19 cellular contexts compared by ENCODE assay signal in the genomic region with DNA sequence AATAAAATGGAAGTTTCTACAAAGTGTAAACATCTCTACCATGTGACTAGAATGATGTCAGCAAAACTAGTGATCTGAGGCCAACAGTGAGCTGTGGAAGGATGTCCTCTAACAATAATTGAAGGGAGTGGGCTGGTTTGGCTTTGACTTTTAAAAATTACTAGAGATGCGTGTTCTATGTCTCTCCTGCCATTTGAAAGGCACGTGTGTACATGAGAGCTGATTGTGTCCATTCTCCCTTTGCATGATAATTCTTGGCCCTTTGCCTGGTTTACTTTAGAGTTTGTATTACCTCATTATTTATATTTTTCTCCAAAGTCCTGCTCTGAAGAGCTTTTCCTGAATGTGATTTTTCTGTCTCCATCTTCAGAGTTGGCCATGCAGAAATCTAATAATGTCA.
A peak's percentile ranks its signal among the peaks of the same experiment; 100 is the strongest.
DNase-seq lines count a peak whose midpoint lies in the region; ATAC-seq and TF ChIP-seq lines count a peak whose summit lies in the region.
"Had no signal": no experiment of that assay in that cellular context is flagged by ENCODE, and none has a peak within 500 bp of the region (broad histone marks: within the 10 kb centered on the region; RNA-seq: fewer than 3 reads in every experiment).

No MANE protein-coding gene starts in this region.

- no peaks in the 10 kb centered on the region for H3K36me3 ChIP-seq in adipocyte (ENCODE audit: control insufficient read depth, insufficient read depth, low read length, severe bottlenecking)
- H3K36me3 ChIP-seq: gastrocnemius medialis, thyroid gland had no signal

- intact Hi-C loops in sciatic nerve (cut with DNase I), result no loop called here

- DNase-seq in NCI-H345 (lab: John Stamatoyannopoulos, UW) (peak; percentile 66), NCI-H345 treated with DMSO at 0.1 percent for 48 hours (lab: John Stamatoyannopoulos, UW; ENCODE audit: unreplicated experiment) (no peak), adipocyte (ENCODE audit: low read depth) (peak; percentile 8), fibroblast of mammary gland (ENCODE audit: low read depth) (peak; percentile 58), sciatic nerve (ENCODE audit: low spot score) (no peak), RKO (ENCODE audit: low spot score) (no peak)
- no peak for DNase-seq in activated CD4-positive, alpha-beta T cell treated with anti-CD3 and anti-CD28 coated beads for 1 hour
- no peak for DNase-seq in stimulated activated naive CD4-positive, alpha-beta T cell (lab: John Stamatoyannopoulos, UW)
- DNase-seq: activated CD8-positive, alpha-beta memory T cell treated with anti-CD3 and anti-CD28 coated beads, Interleukin-2, amount 10 ng/mL, durations not matched to agents 7 days and 5 days; activated gamma-delta T cell treated with Interleukin-2 at 50 U/mL for 16 hours; aorta; CD4-positive, alpha-beta T cell; gastrocnemius medialis; H9; immature natural killer cell; MM.1S; NCI-H2107; thyroid gland had no signal

- no peaks in the 10 kb centered on the region for H3K27me3 ChIP-seq in adipocyte (replicated peaks; ENCODE audit: control insufficient read depth, insufficient read depth, low read length)
- H3K27me3 ChIP-seq: gastrocnemius medialis, thyroid gland had no signal

- H3K4me3 ChIP-seq in adipocyte (ENCODE audit: low read length) (peak overlapping the region; percentile 21), fibroblast of mammary gland (ENCODE audit: control insufficient read depth, low read depth, low read length) (no peak overlapping the region)
- H3K4me3 ChIP-seq: gastrocnemius medialis, thyroid gland had no signal

- no peak overlapping the region for H3K9ac ChIP-seq in adipocyte (ENCODE audit: low read length)

- peaks cover 25% of the 10 kb centered on the region for H3K4me1 ChIP-seq in adipocyte (ENCODE audit: control insufficient read depth, insufficient read depth, low read length)

- H3K9me3 ChIP-seq in adipocyte (ENCODE audit: control insufficient read depth, low read length), result no peaks in the 10 kb centered on the region
- H3K9me3 ChIP-seq: gastrocnemius medialis, thyroid gland had no signal

- peak; percentile 31 for ATAC-seq in sciatic nerve
- ATAC-seq: activated CD4-positive, CD25-positive, alpha-beta regulatory T cell treated with anti-CD3 and anti-CD28 coated beads, Interleukin-2, amount 50 U/mL, for 24 hours; activated CD8-positive, alpha-beta memory T cell treated with anti-CD3 and anti-CD28 coated beads, Interleukin-2, amount 10 ng/mL, durations not matched to agents 7 days and 5 days had no signal

- no peak for TF ChIP-seq CTCF in fibroblast of mammary gland (conservative IDR thresholded peaks at IDR 0.05; ENCODE audit: control insufficient read depth, insufficient read depth, low read depth, low read length)

Comparison
In these comparisons a context has a peak if more than half of its experiments do, and no peak if none do; other contexts are left out.
1. DNase-seq: peak in NCI-H345 (single experiment), adipocyte (single experiment) and fibroblast of mammary gland (single experiment); none in NCI-H345 treated with DMSO at 0.1 percent for 48 hours (single experiment), sciatic nerve (single experiment), RKO (single experiment), activated CD4-positive, alpha-beta T cell treated with anti-CD3 and anti-CD28 coated beads for 1 hour (single experiment) and stimulated activated naive CD4-positive, alpha-beta T cell (0 of 6).